Comparison of ENCODE assay signal across 8 cellular contexts in the genomic region with DNA sequence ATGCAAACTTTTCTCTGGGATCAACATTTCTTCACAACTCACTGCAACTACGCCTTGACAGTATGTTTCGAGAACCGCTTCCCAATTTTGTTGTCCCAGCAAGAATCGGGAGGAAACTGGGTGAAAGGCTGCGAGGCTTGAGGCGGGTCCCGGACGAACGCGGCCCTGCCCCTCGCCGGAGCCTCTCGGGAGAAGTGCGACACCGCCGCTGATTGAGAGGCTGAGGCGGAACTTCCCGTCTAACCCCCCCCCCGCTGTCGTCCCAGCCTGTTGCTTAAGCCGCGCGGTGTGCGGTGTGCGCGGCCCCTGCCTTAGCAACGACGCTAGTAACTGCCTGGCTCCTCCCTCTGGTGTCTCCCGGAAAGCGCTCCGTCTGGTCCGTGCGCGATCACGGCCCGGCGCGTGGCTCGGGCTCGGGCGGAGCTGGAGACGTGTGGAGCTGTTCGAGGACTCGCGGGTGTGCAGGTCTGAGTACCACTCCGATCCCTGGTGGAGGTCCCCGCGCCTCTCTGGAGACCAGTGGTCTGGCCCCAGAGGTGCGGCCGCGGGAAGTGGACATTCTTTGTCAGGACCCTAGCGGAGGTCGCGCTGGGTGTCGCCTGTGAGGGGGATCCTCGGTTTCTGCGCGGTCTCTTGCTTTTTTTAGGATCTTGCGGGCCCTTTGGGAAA. TPM values are rescaled to one million over a fixed set of nuclear protein-coding genes. Genes with fewer than 3 reads are reported as not detected.
DNase-seq lines count a peak whose midpoint lies in the region; ATAC-seq, FAIRE-seq and TF ChIP-seq lines count a peak whose summit lies in the region.

A gene with protein sequence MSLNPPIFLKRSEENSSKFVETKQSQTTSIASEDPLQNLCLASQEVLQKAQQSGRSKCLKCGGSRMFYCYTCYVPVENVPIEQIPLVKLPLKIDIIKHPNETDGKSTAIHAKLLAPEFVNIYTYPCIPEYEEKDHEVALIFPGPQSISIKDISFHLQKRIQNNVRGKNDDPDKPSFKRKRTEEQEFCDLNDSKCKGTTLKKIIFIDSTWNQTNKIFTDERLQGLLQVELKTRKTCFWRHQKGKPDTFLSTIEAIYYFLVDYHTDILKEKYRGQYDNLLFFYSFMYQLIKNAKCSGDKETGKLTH (plus strand): TSS at position 391 of the 669 bp plus-strand sequence. CDS start 4,120 bp downstream, outside the sequence.
A gene with protein sequence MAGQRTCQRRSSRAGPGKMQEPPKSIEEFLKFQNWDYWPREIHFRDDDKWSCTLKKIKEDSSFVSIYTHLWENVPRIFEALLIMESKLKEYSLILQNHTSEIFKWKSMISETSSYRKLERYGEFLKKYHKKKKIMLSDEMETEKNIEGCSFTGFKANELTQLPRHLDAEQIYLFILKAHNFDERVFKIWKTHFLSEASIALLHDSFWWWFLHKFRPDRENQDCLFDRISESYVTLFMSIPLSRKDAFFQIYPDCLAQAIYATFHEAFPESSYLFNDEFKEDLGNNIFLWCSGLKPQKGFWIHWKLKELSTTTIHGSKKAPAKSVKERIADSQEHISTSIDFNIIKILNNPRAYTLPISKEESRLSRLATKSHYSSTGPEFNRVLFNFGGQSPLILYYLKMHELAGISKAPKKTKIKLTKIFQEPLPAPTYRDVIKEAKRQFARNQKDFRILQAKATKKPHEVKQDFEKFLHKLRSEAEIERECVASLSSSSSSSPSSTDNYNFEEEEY (minus strand): TSS at position 161 of the 669 bp plus-strand sequence. CDS start 5,647 bp downstream, outside the sequence.

- peak within 1 kb of the TSS; percentile 91 for H3K27ac ChIP-seq in colonic mucosa
- H3K27ac ChIP-seq in layer of hippocampus (ENCODE audit: low read depth, low read length), result peak within 1 kb of the TSS; percentile 85

- H3K4me1 Mint-ChIP-seq in activated CD4-positive, alpha-beta T cell treated with anti-CD3 and anti-CD28 coated beads for 36 hours, result peaks cover 36% of the 10 kb centered on the region

- H3K4me3 ChIP-seq in BE2C (ENCODE audit: low read depth, low read length), result peak within 1 kb of the TSS; percentile 91
- peak within 1 kb of the TSS; percentile 79 for H3K4me3 ChIP-seq in colonic mucosa

- H3K9ac ChIP-seq in colonic mucosa (ENCODE audit: low read depth in 2 of 2, low read length in 2 of 2), result peak within 1 kb of the TSS; percentile 84 to 94

- H3K9me3 Mint-ChIP-seq in activated CD4-positive, alpha-beta T cell treated with anti-CD3 and anti-CD28 coated beads for 36 hours (ENCODE audit: low read depth), result peaks cover 6% of the 10 kb centered on the region

- POLR2A ChIA-PET in activated CD4-positive, alpha-beta T cell treated with anti-CD3 and anti-CD28 coated beads for 36 hours (lab: Charles Lee), result interaction anchor here (0.6 kb wide), 2 partner anchors 25 to 465 kb away, joined by 3 read pairs; a partner anchor contains a TSS

- peak within 1 kb of the TSS; percentile 88 for H3K27ac Mint-ChIP-seq in activated CD4-positive, alpha-beta T cell treated with anti-CD3 and anti-CD28 coated beads for 36 hours

- FAIRE-seq in GM19239 (lab: Jason Lieb, UNC), result peak; percentile 80

- peak within 1 kb of the TSS; percentile 86 for H3K4me3 Mint-ChIP-seq in activated CD4-positive, alpha-beta T cell treated with anti-CD3 and anti-CD28 coated beads for 36 hours

- H3K4me1 ChIP-seq in BE2C, result no peaks in the 10 kb centered on the region
- H3K4me1 ChIP-seq in colonic mucosa, result no peaks in the 10 kb centered on the region

- intact Hi-C loops in activated CD4-positive, alpha-beta T cell treated with anti-CD3 and anti-CD28 coated beads for 36 hours (cut with DNase I, micrococcal nuclease), result loop anchor here (1.0 to 10.0 kb wide), 14 partner anchors 448 to 1289 kb away; a partner anchor contains a TSS
- intact Hi-C loops in colonic mucosa (cut with DNase I), result no loop called here

- H3K9me3 ChIP-seq in BE2C (no peaks in the 10 kb centered on the region), colonic mucosa (no peaks in the 10 kb centered on the region)

- peak; percentile 99 for ATAC-seq in HG03442 (IDR thresholded peaks at IDR 0.05; ENCODE audit: unreplicated experiment)
- ATAC-seq in activated CD4-positive, alpha-beta T cell treated with anti-CD3 and anti-CD28 coated beads for 36 hours, result peak; percentile 98

- CTCF ChIA-PET in activated CD4-positive, alpha-beta T cell treated with anti-CD3 and anti-CD28 coated beads for 36 hours (lab: Charles Lee), result no interaction called here

- peak; percentile 95 for DNase-seq in BE2C
- peak; percentile 61 for DNase-seq in GM19239 (ENCODE audit: insufficient read length, low spot score)
- DNase-seq in NCI-H510A treated with DMSO at 0.1 percent for 48 hours (lab: John Stamatoyannopoulos, UW), result peak; percentile 89
- peak; percentile 96 for DNase-seq in activated CD4-positive, alpha-beta T cell treated with anti-CD3 and anti-CD28 coated beads for 36 hours
- DNase-seq in colonic mucosa, result peak; percentile 97
- peak; percentile 66 to 89 (median 82) for DNase-seq in stimulated activated CD4-positive, alpha-beta T cell treated with anti-CD3 and anti-CD28 coated beads, Interleukin-1b, Interleukin-23, amount 100 ng/mL, for 24 hours (ENCODE audit: low read depth in 4 of 4, low spot score in 1 of 4)

- H3K27me3 ChIP-seq in BE2C (no peaks in the 10 kb centered on the region), colonic mucosa (no peaks in the 10 kb centered on the region), layer of hippocampus (ENCODE audit: control insufficient read depth, insufficient read depth, low read length) (no peaks in the 10 kb centered on the region)

- H3K36me3 Mint-ChIP-seq in activated CD4-positive, alpha-beta T cell treated with anti-CD3 and anti-CD28 coated beads for 36 hours (ENCODE audit: low read depth), result peaks cover 25% of the 10 kb centered on the region

- H3K36me3 ChIP-seq in BE2C (peaks cover 8% of the 10 kb centered on the region; the same call in 1 of the 2 replicates), colonic mucosa (no peaks in the 10 kb centered on the region)

- H3K27me3 Mint-ChIP-seq in activated CD4-positive, alpha-beta T cell treated with anti-CD3 and anti-CD28 coated beads for 36 hours, result no peaks in the 10 kb centered on the region

- TF ChIP-seq CTCF in BE2C (IDR thresholded peaks at IDR 0.05; ENCODE audit: low read depth, low read length) (no peak), colonic mucosa (IDR thresholded peaks at IDR 0.05) (no peak)

RNA-seq across cellular contexts. Expression of the first gene that starts in this region (rescaled TPM):
- polyA plus RNA-seq in BE2C (2012; ENCODE audit: insufficient read depth, insufficient read length, low read depth), result 12.2 TPM
- 10 to 100 TPM; 20.4 to 22.4 TPM for total RNA-seq in activated CD4-positive, alpha-beta T cell treated with anti-CD3 and anti-CD28 coated beads for 36 hours
- total RNA-seq in colonic mucosa, result 10 to 100 TPM; 18.4 to 18.7 TPM

RNA-seq across cellular contexts. Expression of the second gene that starts in this region (rescaled TPM):
- 2.5 TPM for polyA plus RNA-seq in BE2C (2012; ENCODE audit: insufficient read depth, insufficient read length, low read depth)
- total RNA-seq in activated CD4-positive, alpha-beta T cell treated with anti-CD3 and anti-CD28 coated beads for 36 hours, result 1 to 10 TPM; 2.7 to 4.4 TPM
- total RNA-seq in colonic mucosa, result 1 to 10 TPM; 1.0 to 2.3 TPM

Comparison
In these comparisons a context has a peak if more than half of its experiments do, and no peak if none do; other contexts are left out.
1. Peak in every context shown above with its lines: DNase-seq, ATAC-seq, H3K4me3 ChIP-seq and H3K27ac ChIP-seq.